8 cellular contexts compared by ENCODE assay signal in the genomic region with DNA sequence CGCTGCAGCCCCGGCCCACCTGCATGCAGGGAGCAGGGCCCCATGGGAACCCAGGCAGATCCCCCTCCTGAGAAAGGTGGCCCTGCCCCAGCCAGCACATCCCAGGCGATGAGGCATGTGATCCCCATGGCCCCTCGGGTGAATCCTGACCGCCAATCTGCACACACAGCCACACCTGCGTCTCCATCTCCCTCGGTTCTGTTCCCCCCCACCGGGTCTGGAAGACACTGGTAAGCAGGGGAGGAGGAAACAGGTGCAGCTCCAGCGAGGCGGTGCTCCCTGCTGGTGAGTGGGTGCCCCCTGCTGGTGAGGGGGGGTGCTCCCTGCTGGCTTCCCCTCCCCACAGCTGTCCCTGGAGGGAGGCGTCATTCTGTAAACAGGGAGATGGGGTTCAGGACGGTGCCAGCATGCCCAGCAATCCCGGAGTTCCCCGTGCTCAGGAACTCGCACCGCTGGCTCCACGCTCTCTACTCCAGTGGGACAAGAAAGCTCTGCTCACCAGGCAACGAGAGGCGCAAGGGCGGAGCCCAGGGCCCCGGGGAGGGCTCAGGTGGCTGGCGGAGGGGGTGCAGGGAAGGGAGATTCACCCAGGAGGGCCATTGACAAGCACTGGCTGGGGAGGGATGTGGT. TPM values are rescaled to one million over a fixed set of nuclear protein-coding genes. Genes with fewer than 3 reads are reported as not detected.
A peak's percentile ranks its signal among the peaks of the same experiment; 100 is the strongest.
DNase-seq lines count a peak whose midpoint lies in the region; ATAC-seq, FAIRE-seq and TF ChIP-seq lines count a peak whose summit lies in the region.

No MANE protein-coding gene starts in this region.

- ATAC-seq in HG03196 (IDR thresholded peaks at IDR 0.05; ENCODE audit: unreplicated experiment) (peak; percentile 56), naive B cell (ENCODE audit: low read depth in 2 of 2) (peak; percentile 84 to 92), HG02571 (IDR thresholded peaks at IDR 0.05; ENCODE audit: unreplicated experiment) (no peak)
- peak; percentile 88 for ATAC-seq in stimulated activated memory B cell treated with anti-CD40 and anti-IgM and Interleukin-4, amounts not matched to agents 10 μg/mL and 1 μg/mL and 100 μg/mL, for 72 hours

- H3K4me1 Mint-ChIP-seq in endothelial cell (ENCODE audit: unreplicated experiment) (peaks cover 6% of the 10 kb centered on the region), naive B cell (peaks cover 9 to 22% (median 13%) of the 10 kb centered on the region in 3 donors)
- peaks cover 63% of the 10 kb centered on the region for H3K4me1 Mint-ChIP-seq in stimulated activated memory B cell treated with anti-CD40 and anti-IgM and Interleukin-4, amounts not matched to agents 10 μg/mL and 1 μg/mL and 100 μg/mL, for 72 hours

- peak; percentile 87 for DNase-seq in GM12892 (ENCODE audit: insufficient read length)
- peak; percentile 71 for DNase-seq in NCI-H526 treated with DMSO at 0.1 percent for 48 hours (lab: John Stamatoyannopoulos, UW)
- peak; percentile 93 for DNase-seq in activated CD8-positive, alpha-beta memory T cell treated with anti-CD3 and anti-CD28 coated beads for 24 hours
- peak; percentile 72 for DNase-seq in endothelial cell (ENCODE audit: low spot score)
- DNase-seq in naive B cell: peak; percentile 85

- H3K9me3 Mint-ChIP-seq in endothelial cell (ENCODE audit: unreplicated experiment): no peaks in the 10 kb centered on the region
- H3K9me3 Mint-ChIP-seq in naive B cell: no peaks in the 10 kb centered on the region
- no peaks in the 10 kb centered on the region for H3K9me3 Mint-ChIP-seq in stimulated activated memory B cell treated with anti-CD40 and anti-IgM and Interleukin-4, amounts not matched to agents 10 μg/mL and 1 μg/mL and 100 μg/mL, for 72 hours

- H3K4me3 Mint-ChIP-seq in endothelial cell (ENCODE audit: unreplicated experiment): no peak overlapping the region
- H3K4me3 Mint-ChIP-seq in naive B cell: peak overlapping the region in 6 of 8 donors; percentile 16 to 73 (median 54)
- H3K4me3 Mint-ChIP-seq in stimulated activated memory B cell treated with anti-CD40 and anti-IgM and Interleukin-4, amounts not matched to agents 10 μg/mL and 1 μg/mL and 100 μg/mL, for 72 hours: peak overlapping the region; percentile 58

- no peak for TF ChIP-seq POLR2A in GM12892 (IDR thresholded peaks at IDR 0.05; ENCODE audit: low read depth, low read length)

- H3K36me3 Mint-ChIP-seq in endothelial cell (ENCODE audit: low read depth, unreplicated experiment): no peaks in the 10 kb centered on the region
- no peaks in the 10 kb centered on the region for H3K36me3 Mint-ChIP-seq in naive B cell
- no peaks in the 10 kb centered on the region for H3K36me3 Mint-ChIP-seq in stimulated activated memory B cell treated with anti-CD40 and anti-IgM and Interleukin-4, amounts not matched to agents 10 μg/mL and 1 μg/mL and 100 μg/mL, for 72 hours

- no peak overlapping the region for H3K27ac Mint-ChIP-seq in endothelial cell (ENCODE audit: unreplicated experiment)
- H3K27ac Mint-ChIP-seq in naive B cell: peak overlapping the region in 5 of 6 donors; percentile 70 to 83 (median 77)
- peak overlapping the region; percentile 65 for H3K27ac Mint-ChIP-seq in stimulated activated memory B cell treated with anti-CD40 and anti-IgM and Interleukin-4, amounts not matched to agents 10 μg/mL and 1 μg/mL and 100 μg/mL, for 72 hours

- H3K27me3 Mint-ChIP-seq in endothelial cell (ENCODE audit: unreplicated experiment) (peaks cover 7% of the 10 kb centered on the region), naive B cell (peaks cover 7 to 18% (median 11%) of the 10 kb centered on the region in 3 donors)
- peaks cover 7% of the 10 kb centered on the region for H3K27me3 Mint-ChIP-seq in stimulated activated memory B cell treated with anti-CD40 and anti-IgM and Interleukin-4, amounts not matched to agents 10 μg/mL and 1 μg/mL and 100 μg/mL, for 72 hours

- peak; percentile 46 for TF ChIP-seq CTCF in endothelial cell (IDR thresholded peaks at IDR 0.05; ENCODE audit: unreplicated experiment)

- peak; percentile 53 for FAIRE-seq in GM12892 (lab: Jason Lieb, UNC)

RNA-seq across cellular contexts. Expression of a gene that starts 28.4 kb away (rescaled TPM):
- polyA plus RNA-seq in GM12892 (2012; ENCODE audit: missing spikeins): 2.0 TPM
- total RNA-seq in endothelial cell (ENCODE audit: unreplicated experiment): 24.5 TPM
- polyA plus RNA-seq in naive B cell (ENCODE audit: low read depth in 6 of 6): 10 to 100 TPM in 1 of 6 donors, 1 to 10 TPM in 5; 1.9 to 15.6 (median 5.8) TPM
